ENCODE assay signal across 14 cellular contexts in the genomic region with DNA sequence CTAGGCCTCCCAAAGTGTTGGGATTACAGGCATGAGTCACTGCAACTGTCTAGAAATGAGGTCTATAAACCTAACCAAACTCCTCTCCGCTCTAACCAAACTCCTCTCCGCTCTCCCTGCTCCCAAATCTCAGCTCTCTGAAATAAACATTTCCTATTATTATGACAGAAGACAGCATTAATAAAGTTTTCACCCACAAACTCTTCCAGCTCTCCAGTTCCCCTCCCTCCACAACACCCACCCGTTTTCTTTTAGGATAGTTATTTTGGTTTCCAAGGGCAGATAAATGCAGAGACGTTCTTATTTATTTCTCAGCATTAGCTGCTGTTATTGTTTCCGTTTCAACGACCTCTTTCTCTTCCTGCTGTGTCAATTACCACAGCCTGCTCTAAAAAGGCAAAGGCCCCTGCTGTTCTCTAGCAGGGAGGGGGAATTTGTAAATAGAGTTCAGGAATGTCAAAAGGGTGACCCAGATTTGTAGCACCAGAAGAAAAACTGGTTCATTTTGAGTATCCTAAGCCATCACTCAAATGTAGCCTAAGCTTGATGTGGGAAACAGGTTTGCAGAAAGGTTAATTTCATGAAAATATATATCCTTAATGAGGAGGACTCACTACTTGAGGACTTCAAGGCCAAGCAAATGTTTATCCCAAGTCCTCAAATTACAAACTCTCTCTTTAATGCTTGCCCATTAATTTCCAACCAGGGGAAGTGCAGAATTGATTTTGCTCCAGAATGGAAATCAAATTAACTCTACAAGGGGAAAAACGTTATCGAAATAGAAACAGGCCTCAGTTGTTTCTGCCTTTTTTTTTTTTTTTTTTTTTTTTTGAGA. TPM values are rescaled to one million over a fixed set of nuclear protein-coding genes. Genes with fewer than 3 reads are reported as not detected.
DNase-seq lines count a peak whose midpoint lies in the region; ATAC-seq and TF ChIP-seq lines count a peak whose summit lies in the region.
"Had no signal": no experiment of that assay in that cellular context is flagged by ENCODE, and none has a peak within 500 bp of the region (broad histone marks: within the 10 kb centered on the region; RNA-seq: fewer than 3 reads in every experiment).

No MANE protein-coding gene starts in this region.

- H3K4me2 ChIP-seq in BLaER1, result peak overlapping the region; percentile 62

- no peak overlapping the region for H3K4me3 Mint-ChIP-seq in mesothelial cell of epicardium
- H3K4me3 Mint-ChIP-seq in activated T-helper 2 cell treated with anti-CD3 and anti-CD28 coated beads, Interferon-gamma antibody, Interleukin-2, Interleukin-4, amounts not matched to agents 10 μg/mL and 5 μg/mL and 100 μg/mL, durations not matched to agents 14 hours and 24 hours and 36 hours (ENCODE audit: low read depth), result no peak overlapping the region
- H3K4me3 Mint-ChIP-seq: B cell; stimulated activated naive B cell treated with anti-CD40 and anti-IgM and Interleukin-4, amounts not matched to agents 10 μg/mL and 1 μg/mL and 100 μg/mL, for 72 hours had no signal

- H3K27me3 ChIP-seq in BLaER1, result no peaks in the 10 kb centered on the region

- H3K9ac ChIP-seq in BLaER1, result peak overlapping the region; percentile 29; the same call in 1 of the 2 replicates

- intact Hi-C loops in activated T-helper 2 cell treated with anti-CD3 and anti-CD28 coated beads, Interferon-gamma antibody, Interleukin-2, Interleukin-4, amounts not matched to agents 10 μg/mL and 5 μg/mL and 100 μg/mL, durations not matched to agents 14 hours and 24 hours and 36 hours (cut with micrococcal nuclease), result no loop called here

- peaks cover 12% of the 10 kb centered on the region for H3K36me3 ChIP-seq in BLaER1

- peaks cover 19% of the 10 kb centered on the region for H3K4me1 ChIP-seq in BLaER1

- H3K27ac ChIP-seq in BLaER1, result peak overlapping the region; percentile 58
- H3K27ac ChIP-seq: epithelial cell of prostate had no signal

- TF ChIP-seq CTCF in mesothelial cell of epicardium (IDR thresholded peaks at IDR 0.05; ENCODE audit: unreplicated experiment), result no peak

- no peaks in the 10 kb centered on the region; the same call in 1 of the 2 replicates for H3K9me3 ChIP-seq in BLaER1

- peaks cover 16% of the 10 kb centered on the region for H3K4me1 Mint-ChIP-seq in mesothelial cell of epicardium
- H3K4me1 Mint-ChIP-seq in activated T-helper 2 cell treated with anti-CD3 and anti-CD28 coated beads, Interferon-gamma antibody, Interleukin-2, Interleukin-4, amounts not matched to agents 10 μg/mL and 5 μg/mL and 100 μg/mL, durations not matched to agents 14 hours and 24 hours and 36 hours (ENCODE audit: low read depth), result peaks cover 5% of the 10 kb centered on the region
- H3K4me1 Mint-ChIP-seq: B cell; stimulated activated naive B cell treated with anti-CD40 and anti-IgM and Interleukin-4, amounts not matched to agents 10 μg/mL and 1 μg/mL and 100 μg/mL, for 72 hours had no signal

- no peaks in the 10 kb centered on the region for H3K9me3 Mint-ChIP-seq in mesothelial cell of epicardium
- H3K9me3 Mint-ChIP-seq in activated T-helper 2 cell treated with anti-CD3 and anti-CD28 coated beads, Interferon-gamma antibody, Interleukin-2, Interleukin-4, amounts not matched to agents 10 μg/mL and 5 μg/mL and 100 μg/mL, durations not matched to agents 14 hours and 24 hours and 36 hours, result no peaks in the 10 kb centered on the region

- peaks cover 1% of the 10 kb centered on the region for H3K36me3 Mint-ChIP-seq in mesothelial cell of epicardium
- H3K36me3 Mint-ChIP-seq in activated T-helper 2 cell treated with anti-CD3 and anti-CD28 coated beads, Interferon-gamma antibody, Interleukin-2, Interleukin-4, amounts not matched to agents 10 μg/mL and 5 μg/mL and 100 μg/mL, durations not matched to agents 14 hours and 24 hours and 36 hours (ENCODE audit: low read depth), result peaks cover 4% of the 10 kb centered on the region

- no peak for ATAC-seq in GM18858 (IDR thresholded peaks at IDR 0.05; ENCODE audit: unreplicated experiment)
- ATAC-seq in HG03342 (IDR thresholded peaks at IDR 0.05; ENCODE audit: unreplicated experiment), result no peak
- ATAC-seq: stimulated activated naive B cell treated with anti-CD40 and anti-IgM and Interleukin-4, amounts not matched to agents 10 μg/mL and 1 μg/mL and 100 μg/mL, for 72 hours had no signal

- H3K27me3 Mint-ChIP-seq in mesothelial cell of epicardium (ENCODE audit: low read depth), result peaks cover under 1% of the 10 kb centered on the region
- H3K27me3 Mint-ChIP-seq in activated T-helper 2 cell treated with anti-CD3 and anti-CD28 coated beads, Interferon-gamma antibody, Interleukin-2, Interleukin-4, amounts not matched to agents 10 μg/mL and 5 μg/mL and 100 μg/mL, durations not matched to agents 14 hours and 24 hours and 36 hours (ENCODE audit: low read depth), result peaks cover 4% of the 10 kb centered on the region
- H3K27me3 Mint-ChIP-seq: stimulated activated naive B cell treated with anti-CD40 and anti-IgM and Interleukin-4, amounts not matched to agents 10 μg/mL and 1 μg/mL and 100 μg/mL, for 72 hours had no signal

- H4K20me1 ChIP-seq in BLaER1, result no peaks in the 10 kb centered on the region

- DNase-seq in LHCN-M2 (ENCODE audit: low read depth) (peak; percentile 8), cerebellum (ENCODE audit: low spot score) (peak; percentile 38), mesothelial cell of epicardium (ENCODE audit: low spot score in 2 of 2, unreplicated experiment in 2 of 2) (no peak)
- no peak for DNase-seq in stimulated activated CD4-positive, alpha-beta T cell treated with anti-CD3 and anti-CD28 coated beads, Interleukin-2, amount 100 ng/mL, for 24 hours
- DNase-seq in activated T-helper 2 cell treated with anti-CD3 and anti-CD28 coated beads, Interferon-gamma antibody, Interleukin-2, Interleukin-4, amounts not matched to agents 10 μg/mL and 5 μg/mL and 100 μg/mL, durations not matched to agents 14 hours and 24 hours and 36 hours (ENCODE audit: low spot score), result no peak
- DNase-seq: activated CD4-positive, alpha-beta T cell treated with anti-CD3 and anti-CD28 coated beads, Interleukin-2, amount 50 U/mL, for 4 hours; activated naive CD4-positive, alpha-beta T cell treated with anti-CD3 and anti-CD28 coated beads, Interleukin-2, amount 50 U/mL, for 16 hours; Right ventricle myocardium superior; stimulated activated naive B cell treated with anti-CD40 and anti-IgM and Interleukin-4, amounts not matched to agents 10 μg/mL and 1 μg/mL and 100 μg/mL, for 72 hours had no signal

- no peak overlapping the region for H3K4me3 ChIP-seq in BLaER1

- H3K27ac Mint-ChIP-seq in mesothelial cell of epicardium, result peak overlapping the region; percentile 28
- H3K27ac Mint-ChIP-seq in activated T-helper 2 cell treated with anti-CD3 and anti-CD28 coated beads, Interferon-gamma antibody, Interleukin-2, Interleukin-4, amounts not matched to agents 10 μg/mL and 5 μg/mL and 100 μg/mL, durations not matched to agents 14 hours and 24 hours and 36 hours, result no peak overlapping the region
- H3K27ac Mint-ChIP-seq: B cell; stimulated activated naive B cell treated with anti-CD40 and anti-IgM and Interleukin-4, amounts not matched to agents 10 μg/mL and 1 μg/mL and 100 μg/mL, for 72 hours had no signal

RNA-seq across cellular contexts. Expression of gene SCD5, which starts 13.5 kb away (rescaled TPM):
- total RNA-seq in LHCN-M2 (2014; rRNA removed) (23.8 and 31.3 TPM in 2 replicates), cerebellum (134 TPM), mesothelial cell of epicardium (25.7 to 27.2 TPM (median 26.1 TPM) in 3 replicates)
- polyA plus RNA-seq in LHCN-M2 (2012), result 6.6 TPM
- total RNA-seq in activated T-helper 2 cell treated with anti-CD3 and anti-CD28 coated beads, Interferon-gamma antibody, Interleukin-2, Interleukin-4, amounts not matched to agents 10 μg/mL and 5 μg/mL and 100 μg/mL, durations not matched to agents 14 hours and 24 hours and 36 hours, result 1.0 and 1.1 TPM in 2 replicates
- total RNA-seq: B cell had no signal

Comparison
In these comparisons a context has a peak if more than half of its experiments do, and no peak if none do; other contexts are left out.
1. DNase-seq: peak in LHCN-M2 (single experiment) and cerebellum (single experiment); none in mesothelial cell of epicardium (0 of 2), stimulated activated CD4-positive, alpha-beta T cell treated with anti-CD3 and anti-CD28 coated beads, Interleukin-2, amount 100 ng/mL, for 24 hours (0 of 2) and activated T-helper 2 cell treated with anti-CD3 and anti-CD28 coated beads, Interferon-gamma antibody, Interleukin-2, Interleukin-4, amounts not matched to agents 10 μg/mL and 5 μg/mL and 100 μg/mL, durations not matched to agents 14 hours and 24 hours and 36 hours (single experiment).
2. RNA of gene SCD5, which starts 13.5 kb away (total RNA-seq): 134 TPM in cerebellum (single experiment), 23.8 to 31.3 TPM in LHCN-M2 and 25.7 to 27.2 TPM in mesothelial cell of epicardium; 1.0 to 1.1 TPM in activated T-helper 2 cell treated with anti-CD3 and anti-CD28 coated beads, Interferon-gamma antibody, Interleukin-2, Interleukin-4, amounts not matched to agents 10 μg/mL and 5 μg/mL and 100 μg/mL, durations not matched to agents 14 hours and 24 hours and 36 hours; every median in the first group is over 10 times any median in the second.